Comparison of ENCODE assay signal across 24 cellular contexts in genomic region chr19:58566989-58567388, GRCh38.
"Had no signal": no experiment of that assay in that cellular context is flagged by ENCODE, and none has a peak within 500 bp of the region (broad histone marks: within the 10 kb centered on the region; RNA-seq: fewer than 3 reads in every experiment).

No MANE protein-coding gene starts in this region.

- H3K27ac Mint-ChIP-seq: activated CD4-positive, alpha-beta T cell treated with anti-CD3 and anti-CD28 coated beads for 36 hours; activated CD8-positive, alpha-beta T cell treated with anti-CD3 and anti-CD28 coated beads, Interleukin-2, amount 10 ng/mL, durations not matched to agents 7 days and 5 days; activated naive CD8-positive, alpha-beta T cell treated with anti-CD3 and anti-CD28 coated beads for 36 hours; activated T-helper 17 cell treated with anti-CD3 and anti-CD28 coated beads, Interleukin-2, amount 50 U/mL, for 72 hours; dendritic cell treated with granulocyte-macrophage colony-stimulating factor and Interleukin-4, amounts not matched to agents 40 ng/mL and 50 ng/mL, for 4 days; immature natural killer cell; mesothelial cell of epicardium had no signal

- ATAC-seq: activated CD4-positive, alpha-beta T cell treated with anti-CD3 and anti-CD28 coated beads for 36 hours; activated CD8-positive, alpha-beta T cell treated with anti-CD3 and anti-CD28 coated beads, Interleukin-2, amount 10 ng/mL, durations not matched to agents 7 days and 5 days; activated T-cell treated with anti-CD3 and anti-CD28 coated beads, Interleukin-2, amount 50 U/mL, for 4 hours; activated T-helper 17 cell treated with anti-CD3 and anti-CD28 coated beads, Interleukin-2, amount 50 U/mL, for 72 hours; foreskin keratinocyte; heart left ventricle; naive thymus-derived CD4-positive, alpha-beta T cell; right cardiac atrium had no signal

- H3K4me3 Mint-ChIP-seq: activated CD4-positive, alpha-beta T cell treated with anti-CD3 and anti-CD28 coated beads for 36 hours; activated CD8-positive, alpha-beta T cell treated with anti-CD3 and anti-CD28 coated beads, Interleukin-2, amount 10 ng/mL, durations not matched to agents 7 days and 5 days; activated naive CD8-positive, alpha-beta T cell treated with anti-CD3 and anti-CD28 coated beads for 36 hours; activated T-cell treated with anti-CD3 and anti-CD28 coated beads, Interleukin-2, amount 50 U/mL, for 4 hours; activated T-helper 17 cell treated with anti-CD3 and anti-CD28 coated beads, Interleukin-2, amount 50 U/mL, for 72 hours; dendritic cell treated with granulocyte-macrophage colony-stimulating factor and Interleukin-4, amounts not matched to agents 40 ng/mL and 50 ng/mL, for 4 days; immature natural killer cell; mesothelial cell of epicardium; naive thymus-derived CD4-positive, alpha-beta T cell; T-helper 2 cell treated with Interferon-gamma antibody and Interleukin-4, amounts not matched to agents 5 μg/mL and 100 μg/mL, for 36 hours had no signal

- H3K9me3 Mint-ChIP-seq: activated naive CD8-positive, alpha-beta T cell treated with anti-CD3 and anti-CD28 coated beads for 36 hours; activated T-cell treated with anti-CD3 and anti-CD28 coated beads, Interleukin-2, amount 50 U/mL, for 4 hours; activated T-helper 17 cell treated with anti-CD3 and anti-CD28 coated beads, Interleukin-2, amount 50 U/mL, for 72 hours; dendritic cell treated with granulocyte-macrophage colony-stimulating factor and Interleukin-4, amounts not matched to agents 40 ng/mL and 50 ng/mL, for 4 days; mesothelial cell of epicardium; neural crest cell; T-helper 2 cell treated with Interferon-gamma antibody and Interleukin-4, amounts not matched to agents 5 μg/mL and 100 μg/mL, for 36 hours had no signal

- DNase-seq: activated CD4-positive, alpha-beta T cell treated with anti-CD3 and anti-CD28 coated beads for 36 hours; activated CD4-positive, CD25-positive, alpha-beta regulatory T cell; activated CD8-positive, alpha-beta T cell treated with anti-CD3 and anti-CD28 coated beads, Interleukin-2, amount 10 ng/mL, durations not matched to agents 7 days and 5 days; activated gamma-delta T cell treated with Interleukin-2 at 50 U/mL for 16 hours; activated naive CD8-positive, alpha-beta T cell treated with anti-CD3 and anti-CD28 coated beads for 36 hours; activated T-cell treated with anti-CD3 and anti-CD28 coated beads, Interleukin-2, amount 50 U/mL, for 4 hours; caudate nucleus; foreskin keratinocyte; hypothalamus; immature natural killer cell; occipital lobe; spleen; stimulated activated naive CD4-positive, alpha-beta T cell treated with Interleukin-2 at 50 U/mL for 16 hours; T-helper 1 cell; testis; trophoblast cell had no signal

- H3K27me3 Mint-ChIP-seq: activated CD4-positive, alpha-beta T cell treated with anti-CD3 and anti-CD28 coated beads for 36 hours; activated naive CD8-positive, alpha-beta T cell treated with anti-CD3 and anti-CD28 coated beads for 36 hours; activated T-helper 17 cell treated with anti-CD3 and anti-CD28 coated beads, Interleukin-2, amount 50 U/mL, for 72 hours had no signal
